8 cellular contexts compared by ENCODE assay signal in the genomic region with DNA sequence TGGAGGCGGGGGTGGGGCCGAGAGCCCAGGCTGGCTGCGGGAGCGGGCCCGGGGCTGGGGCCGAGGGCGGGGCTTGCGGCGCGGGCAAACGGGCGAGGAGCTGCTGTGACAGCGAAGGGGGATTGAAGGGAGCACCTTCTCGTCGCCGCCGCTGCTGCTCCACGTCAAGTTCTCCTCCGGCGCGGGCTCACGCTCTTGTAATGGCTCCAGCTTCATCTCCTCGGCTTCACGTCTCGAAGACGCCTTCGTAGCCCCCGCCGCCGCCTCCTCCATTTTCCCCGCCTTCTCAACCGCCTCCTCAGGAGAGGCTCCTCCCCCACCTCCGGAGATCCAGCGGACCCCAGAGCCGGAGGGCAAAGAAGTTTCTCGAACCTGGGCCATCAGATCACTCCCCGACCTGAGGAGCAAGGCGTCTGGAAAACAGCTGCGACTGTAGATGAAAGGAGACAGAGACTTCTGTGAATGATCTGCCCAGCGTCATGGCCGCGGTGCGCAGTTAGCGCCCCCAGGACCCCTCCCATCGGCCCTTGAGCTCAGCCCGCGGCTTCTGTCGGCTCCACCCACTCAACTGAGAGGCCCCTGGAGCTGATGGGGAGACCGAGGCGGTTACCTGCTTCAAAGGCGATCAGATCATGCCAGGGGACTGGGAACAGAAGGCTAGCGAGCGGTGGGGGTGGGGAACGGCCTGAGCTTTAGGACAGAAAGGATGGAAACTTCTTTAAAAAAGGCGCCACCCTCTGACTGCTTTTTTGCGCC. TPM values are rescaled to one million over a fixed set of nuclear protein-coding genes. Genes with fewer than 3 reads are reported as not detected.
DNase-seq lines count a peak whose midpoint lies in the region; ATAC-seq and TF ChIP-seq lines count a peak whose summit lies in the region.

No MANE protein-coding gene starts in this region.

- DNase-seq in NCI-H748 treated with DMSO at 0.1 percent for 48 hours (lab: John Stamatoyannopoulos, UW) (peak; percentile 58), activated T-cell treated with anti-CD3 and anti-CD28 coated beads for 48 hours (ENCODE audit: low read depth) (peak; percentile 29), naive B cell (peak; percentile 70)
- peak; percentile 47 to 61 for DNase-seq in stimulated activated naive CD8-positive, alpha-beta T cell treated with anti-CD3 and anti-CD28 coated beads, Interleukin-15, amount 100 ng/mL, for 72 hours

- peaks cover 4 to 10% (median 5%) of the 10 kb centered on the region in 3 donors for H3K4me1 Mint-ChIP-seq in naive B cell
- H3K4me1 Mint-ChIP-seq in stimulated activated naive CD8-positive, alpha-beta T cell treated with anti-CD3 and anti-CD28 coated beads, Interleukin-15, amount 100 ng/mL, for 72 hours = peaks cover 5% of the 10 kb centered on the region

- WGBS in esophagus, 2 donors = 1 to 38% methylated on average over 39 to 56 of the region's 56 CpGs

- peak overlapping the region; percentile 83 to 99 (median 98) for H3K27ac Mint-ChIP-seq in naive B cell
- peak overlapping the region; percentile 96 to 99 for H3K27ac Mint-ChIP-seq in stimulated activated naive CD8-positive, alpha-beta T cell treated with anti-CD3 and anti-CD28 coated beads, Interleukin-15, amount 100 ng/mL, for 72 hours

- H3K9me3 ChIP-seq in esophagus (ENCODE audit: control insufficient read depth in 2 of 2, insufficient read depth in 1 of 2, low read depth in 1 of 2, low read length in 1 of 2) = no peaks in the 10 kb centered on the region

- no peaks in the 10 kb centered on the region for H3K36me3 ChIP-seq in esophagus (ENCODE audit: control insufficient read depth in 2 of 2, insufficient read depth in 2 of 2, low read length in 1 of 2)

- no peaks in the 10 kb centered on the region for H3K27me3 Mint-ChIP-seq in naive B cell
- H3K27me3 Mint-ChIP-seq in stimulated activated naive CD8-positive, alpha-beta T cell treated with anti-CD3 and anti-CD28 coated beads, Interleukin-15, amount 100 ng/mL, for 72 hours = no peaks in the 10 kb centered on the region

- H3K27ac ChIP-seq in 22Rv1 (0 out of 2 replicates have a peak overlapping the region, but pooled peaks have one; percentile 25), esophagus (ENCODE audit: low read depth in 2 of 2, low read length in 1 of 2) (peak overlapping the region; percentile 86 to 93)

- H3K4me3 Mint-ChIP-seq in naive B cell = peak overlapping the region; percentile 86 to 100 (median 96)
- H3K4me3 Mint-ChIP-seq in stimulated activated naive CD8-positive, alpha-beta T cell treated with anti-CD3 and anti-CD28 coated beads, Interleukin-15, amount 100 ng/mL, for 72 hours = peak overlapping the region; percentile 92 to 97

- peak; percentile 58 for ATAC-seq in HG03066 (IDR thresholded peaks at IDR 0.05; ENCODE audit: low read depth, unreplicated experiment)
- ATAC-seq in naive B cell (ENCODE audit: low read depth in 2 of 2) = peak; percentile 70 to 71
- ATAC-seq in stimulated activated naive CD8-positive, alpha-beta T cell treated with anti-CD3 and anti-CD28 coated beads, Interleukin-15, amount 100 ng/mL, for 72 hours = peak; percentile 79

- H3K36me3 Mint-ChIP-seq in naive B cell = no peaks in the 10 kb centered on the region

- peak overlapping the region; percentile 53 to 65 for H3K4me3 ChIP-seq in esophagus (ENCODE audit: low read depth in 1 of 2, low read length in 2 of 2)

- TF ChIP-seq POLR2A in GM18526 (IDR thresholded peaks at IDR 0.05; ENCODE audit: extremely low read depth, insufficient read length) = peak; percentile 28

- TF ChIP-seq CTCF in 22Rv1 (IDR thresholded peaks at IDR 0.05) = no peak

- H3K4me1 ChIP-seq in esophagus (ENCODE audit: control insufficient read depth in 2 of 2, insufficient read depth in 2 of 2, low read length in 1 of 2) = no peaks in the 10 kb centered on the region

- H3K9me3 Mint-ChIP-seq in naive B cell = no peaks in the 10 kb centered on the region
- H3K9me3 Mint-ChIP-seq in stimulated activated naive CD8-positive, alpha-beta T cell treated with anti-CD3 and anti-CD28 coated beads, Interleukin-15, amount 100 ng/mL, for 72 hours = no peaks in the 10 kb centered on the region

- no peaks in the 10 kb centered on the region for H3K27me3 ChIP-seq in esophagus (ENCODE audit: control insufficient read depth in 1 of 2, insufficient read depth in 2 of 2, low read length in 2 of 2)

RNA-seq across cellular contexts. Expression of gene USP51, which starts 0.9 kb away (rescaled TPM):
- polyA plus RNA-seq in esophagus (under 1 TPM; 0.24 TPM), naive B cell (ENCODE audit: low read depth in 6 of 6) (1 to 10 TPM in 1 of 6 donors, under 1 TPM in 4, not detected in 1; 0.41 to 1.3 (median 0.68) TPM)

RNA-seq across cellular contexts. Expression of gene MAGEH1, which starts 36.8 kb away (rescaled TPM):
- 1 to 10 TPM; 3.7 to 5.6 TPM for polyA plus RNA-seq in esophagus
- 10 to 100 TPM; 19.4 to 32.2 (median 27.6) TPM for polyA plus RNA-seq in naive B cell (ENCODE audit: low read depth in 6 of 6)

Comparison
In these comparisons a context has a peak if more than half of its experiments do, and no peak if none do; other contexts are left out.
1. Peak in every context shown above with its lines: DNase-seq, ATAC-seq, H3K4me3 ChIP-seq and H3K27ac ChIP-seq.